In genomic region chr12:93245543-93245942, GRCh38 we compare ENCODE assay signal across 10 cellular contexts.
DNase-seq lines count a peak whose midpoint lies in the region; ATAC-seq and TF ChIP-seq lines count a peak whose summit lies in the region.
"Had no signal": no experiment of that assay in that cellular context is flagged by ENCODE, and none has a peak within 500 bp of the region (broad histone marks: within the 10 kb centered on the region; RNA-seq: fewer than 3 reads in every experiment).

No MANE protein-coding gene starts in this region.

- peak; percentile 62 for ATAC-seq in GM19463 (IDR thresholded peaks at IDR 0.05; ENCODE audit: unreplicated experiment)
- peak; percentile 70 for ATAC-seq in HG03196 (IDR thresholded peaks at IDR 0.05; ENCODE audit: unreplicated experiment)

- no peaks in the 10 kb centered on the region for H3K36me3 Mint-ChIP-seq in activated naive CD8-positive, alpha-beta T cell

- peaks cover 53% of the 10 kb centered on the region for H3K4me1 Mint-ChIP-seq in activated naive CD8-positive, alpha-beta T cell (ENCODE audit: low read depth)

- no peak overlapping the region; the same call in 1 of the 2 replicates for H3K4me3 ChIP-seq in GM12865 (ENCODE audit: low read depth, low read length)
- H3K4me3 ChIP-seq: sigmoid colon had no signal

- DNase-seq in GM12865 (ENCODE audit: low read depth) (peak; percentile 94), hepatic stellate cell (ENCODE audit: low spot score) (no peak), NCI-H510A treated with DMSO at 0.1 percent for 48 hours (lab: John Stamatoyannopoulos, UW) (no peak), anterior cingulate cortex (lab: John Stamatoyannopoulos, UW) (no peak), caudate nucleus (lab: John Stamatoyannopoulos, UW) (no peak)
- DNase-seq: NCI-H1694 treated with DMSO at 0.1 percent for 48 hours, sigmoid colon had no signal

- H3K27ac ChIP-seq in caudate nucleus (ENCODE audit: low read depth, low read length): no peak overlapping the region
- H3K27ac ChIP-seq: sigmoid colon had no signal

- peak overlapping the region; percentile 71 for H3K4me3 Mint-ChIP-seq in activated naive CD8-positive, alpha-beta T cell

- TF ChIP-seq CTCF in GM12865 (IDR thresholded peaks at IDR 0.05; ENCODE audit: insufficient read depth, low read depth, low read length, missing control alignments): no peak

- no peaks in the 10 kb centered on the region for H3K9me3 Mint-ChIP-seq in activated naive CD8-positive, alpha-beta T cell (ENCODE audit: low read depth)

- H3K27me3 Mint-ChIP-seq in activated naive CD8-positive, alpha-beta T cell: no peaks in the 10 kb centered on the region

- H3K27ac Mint-ChIP-seq in activated naive CD8-positive, alpha-beta T cell: peak overlapping the region; percentile 93
